In the genomic region with DNA sequence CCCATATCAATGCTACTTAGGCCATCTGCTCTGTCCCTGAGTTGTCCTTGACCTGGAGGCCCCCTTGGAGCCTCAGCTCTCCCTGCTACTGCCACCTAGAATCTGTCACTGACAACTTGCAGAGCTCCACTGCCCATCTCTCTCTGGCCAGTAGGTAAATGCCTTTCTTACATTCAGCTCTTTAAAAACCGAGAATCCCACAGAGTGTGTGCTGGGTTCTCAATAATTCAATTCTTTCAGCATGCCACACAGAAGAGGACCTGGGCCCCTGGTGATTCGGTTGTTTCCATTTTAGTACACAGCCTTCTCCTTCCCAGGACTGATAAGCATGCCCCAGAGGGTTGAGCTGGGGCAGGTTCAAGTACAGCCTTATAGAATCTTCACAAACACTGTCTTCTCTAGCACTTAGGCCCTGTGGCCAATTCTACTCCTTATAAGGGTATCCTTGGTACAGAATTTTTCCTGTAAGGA, we compare ENCODE assay signal across 1 cellular context.
TF ChIP-seq lines count a peak whose summit lies in the region.

No MANE protein-coding gene starts in this region.

TF ChIP-seq in GM12878, 131 proteins besides CTCF, POLR2A, EP300 and RAD21:
- TF ChIP-seq SUPT20H (IDR thresholded peaks at IDR 0.05; ENCODE audit: borderline replicate concordance, control insufficient read depth, low read depth, low read length), result no peak
- no peak for TF ChIP-seq GABPA (IDR thresholded peaks at IDR 0.05; ENCODE audit: low read depth)
- TF ChIP-seq ZNF274 (IDR thresholded peaks at IDR 0.05; ENCODE audit: insufficient read depth, insufficient read length), result no peak
- no peak for TF ChIP-seq HDAC6 (IDR thresholded peaks at IDR 0.05; ENCODE audit: unreplicated experiment)
